In the genomic region with DNA sequence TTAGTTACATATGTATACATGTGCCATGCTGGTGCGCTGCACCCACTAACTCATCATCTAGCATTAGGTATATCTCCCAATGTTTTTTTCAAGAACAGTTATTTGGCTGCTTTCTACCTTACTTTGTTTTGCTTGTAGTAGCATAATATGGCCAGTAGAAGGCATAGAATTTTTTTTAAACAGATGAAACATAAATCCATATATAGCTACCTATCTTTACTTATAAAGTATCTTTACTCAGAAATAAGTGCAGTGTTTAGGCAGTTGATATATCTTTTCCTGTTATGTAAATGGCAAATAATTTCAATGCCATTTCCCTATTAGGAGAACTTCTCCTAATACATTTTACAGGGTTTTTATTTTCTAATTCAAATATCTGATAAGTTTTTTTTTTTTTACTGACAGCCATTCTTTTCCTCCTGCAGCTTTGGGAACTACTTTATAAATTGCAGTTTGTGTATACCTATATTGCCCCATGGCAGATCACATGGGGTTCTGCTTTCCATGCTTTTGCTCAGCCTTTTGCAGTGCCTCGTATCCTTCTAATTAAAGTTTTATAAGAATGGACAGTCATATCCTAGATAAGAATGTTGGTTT, we compare ENCODE assay signal across 9 cellular contexts.
DNase-seq lines count a peak whose midpoint lies in the region; ATAC-seq, FAIRE-seq and TF ChIP-seq lines count a peak whose summit lies in the region.
"Had no signal": no experiment of that assay in that cellular context is flagged by ENCODE, and none has a peak within 500 bp of the region (broad histone marks: within the 10 kb centered on the region; RNA-seq: fewer than 3 reads in every experiment).

No MANE protein-coding gene starts in this region.

- H3K27me3 Mint-ChIP-seq in Caco-2 (ENCODE audit: insufficient read depth, unreplicated experiment) = no peaks in the 10 kb centered on the region

- in situ Hi-C loops in K562 (cut with MboI) = no loop called here

- TF ChIP-seq POLR2A in K562 (conservative IDR thresholded peaks at IDR 0.05) = no peak

- TF ChIP-seq EP300 in K562 (IDR thresholded peaks at IDR 0.05; ENCODE audit: low read length) = no peak

- no peaks in the 10 kb centered on the region for H3K79me2 ChIP-seq in K562 (ENCODE audit: control insufficient read depth, insufficient read depth, low read length)

- H3K36me3 ChIP-seq in Caco-2 (ENCODE audit: control insufficient read depth, insufficient read depth, low read length) (no peaks in the 10 kb centered on the region), K562 (ENCODE audit: control insufficient read depth, insufficient read depth, low read length) (no peaks in the 10 kb centered on the region), mucosa of descending colon (ENCODE audit: low read depth) (no peaks in the 10 kb centered on the region)

- H3K4me3 ChIP-seq in Caco-2 (ENCODE audit: low read depth, low read length) (no peak overlapping the region), K562 (no peak overlapping the region), mucosa of descending colon (no peak overlapping the region)
- H3K4me3 ChIP-seq in Jurkat, Clone E6-1 (ENCODE audit: low read length) = no peak overlapping the region

- FAIRE-seq in K562 (lab: Jason Lieb, UNC) = no peak

- intact Hi-C loops in Caco-2 (cut with micrococcal nuclease; ENCODE audit: unreplicated experiment) (no loop called here), K562 (cut with micrococcal nuclease) (no loop called here), mucosa of descending colon (cut with DNase I, micrococcal nuclease) (no loop called here)

- no peak overlapping the region for H3K27ac Mint-ChIP-seq in Caco-2 (ENCODE audit: unreplicated experiment)

- no TSS peak for BruUV-seq in Caco-2 (replicated peaks; lab: Mats Ljungman, UMichigan)
- no TSS peak for BruUV-seq in K562 (replicated peaks; lab: Mats Ljungman, UMichigan)

- no peak overlapping the region for H3K9ac ChIP-seq in K562 (ENCODE audit: insufficient read depth in 1 of 2, low read depth in 2 of 2, low read length in 2 of 2)

- H3K4me1 ChIP-seq in Caco-2 = no peaks in the 10 kb centered on the region
- no peaks in the 10 kb centered on the region for H3K4me1 ChIP-seq in K562 (replicated peaks in 1 of 2; ENCODE audit: control insufficient read depth in 2 of 2, insufficient read depth in 2 of 2, low read length in 2 of 2)
- no peaks in the 10 kb centered on the region for H3K4me1 ChIP-seq in mucosa of descending colon (ENCODE audit: low read depth)

- H3K9me3 Mint-ChIP-seq in Caco-2 (ENCODE audit: unreplicated experiment) = no peaks in the 10 kb centered on the region

- CTCF ChIA-PET in Caco-2 (lab: Charles Lee) (interaction anchor here (0.8 to 1.0 kb wide), 2 partner anchors 11 to 702 kb away, joined by 4 to 7 read pairs; no protein-coding TSS in a partner anchor), K562 (lab: Yijun Ruan, JAX; ENCODE audit: low intra/inter-chr PET ratio) (no interaction called here)

- no peaks in the 10 kb centered on the region for H3K4me1 Mint-ChIP-seq in Caco-2 (ENCODE audit: low read depth, unreplicated experiment)

- H3K9me1 ChIP-seq in K562 (ENCODE audit: control insufficient read depth, insufficient read depth, low read length) = no peaks in the 10 kb centered on the region

- H3K9me3 ChIP-seq in Caco-2 (no peaks in the 10 kb centered on the region), K562 (replicated peaks; ENCODE audit: control insufficient read depth, insufficient read depth, low read depth, low read length) (no peaks in the 10 kb centered on the region), mucosa of descending colon (no peaks in the 10 kb centered on the region)

- no peaks in the 10 kb centered on the region for H4K20me1 ChIP-seq in K562 (replicated peaks; ENCODE audit: control insufficient read depth, insufficient read depth, low read length)

- no peak overlapping the region for H2AFZ ChIP-seq in K562 (ENCODE audit: low read depth, low read length)

- WGBS in K562 (ENCODE audit: insufficient coverage, low coverage, missing lambda C conversion rate) = 83% methylated on average over 1 of the region's 2 CpGs

- TF ChIP-seq CTCF in Caco-2 (IDR thresholded peaks at IDR 0.05; ENCODE audit: insufficient read depth in 1 of 2, low read depth in 1 of 2, low read length in 1 of 2, severe bottlenecking in 1 of 2, unreplicated experiment in 1 of 2) (peak; percentile 26 to 58), K562 (IDR thresholded peaks at IDR 0.05 in 2 of 3, conservative IDR thresholded peaks at IDR 0.05 in 1 of 3; ENCODE audit: insufficient read depth in 2 of 3, low read depth in 1 of 3, low read length in 3 of 3) (0 out of 6 replicates have a peak, but pooled peaks of 1 of the 3 experiments have one; percentile 1), mucosa of descending colon (IDR thresholded peaks at IDR 0.05) (no peak)

- peak in 1 of 2 experiments; percentile 37; a peak in 1 of 4 replicates for TF ChIP-seq RAD21 in K562 (CRISPR knock-in tag; conservative IDR thresholded peaks at IDR 0.05 in 1 of 2, IDR thresholded peaks at IDR 0.05 in 1 of 2)

- POLR2A ChIA-PET in Caco-2 (lab: Charles Lee) (no interaction called here), K562 (lab: Yijun Ruan, JAX) (no interaction called here)

- peaks cover 16% of the 10 kb centered on the region for H3K36me3 Mint-ChIP-seq in Caco-2 (ENCODE audit: insufficient read depth, unreplicated experiment)

- no peaks in the 10 kb centered on the region for H3K27me3 ChIP-seq in Caco-2 (replicated peaks; ENCODE audit: control insufficient read depth, insufficient read depth, low read length)
- H3K27me3 ChIP-seq in K562 (ENCODE audit: control insufficient read depth in 2 of 2, insufficient read depth in 2 of 2, low read length in 2 of 2) = no peaks in the 10 kb centered on the region

- H3K27ac ChIP-seq in K562 (ENCODE audit: extremely low read depth, low read depth, low read length) = no peak overlapping the region

- H3K4me2 ChIP-seq in K562 (ENCODE audit: insufficient read depth, low read length) = no peak overlapping the region

- DNase-seq in Caco-2 (no peak), K562 (ENCODE audit: extremely low read depth in 1 of 4, low spot score in 3 of 4) (peak in 3 of 4 experiments; percentile 4 to 10 (median 6)), mucosa of descending colon (no peak), NCI-H2196 treated with DMSO at 0.1 percent for 48 hours (lab: John Stamatoyannopoulos, UW; ENCODE audit: unreplicated experiment) (no peak), NCI-H748 (lab: John Stamatoyannopoulos, UW; ENCODE audit: unreplicated experiment) (no peak)
- DNase-seq in Jurkat, Clone E6-1 (ENCODE audit: low read depth, low spot score) = peak; percentile 14
- no peak for DNase-seq in stimulated activated naive CD4-positive, alpha-beta T cell treated with Interleukin-2 at 50 U/mL for 16 hours (lab: John Stamatoyannopoulos, UW)
- DNase-seq: activated CD4-positive, alpha-beta T cell treated with anti-CD3 and anti-CD28 coated beads, Interleukin-2, amount 50 U/mL, for 4 hours had no signal

- H3K4me3 Mint-ChIP-seq in Caco-2 (ENCODE audit: unreplicated experiment) = no peak overlapping the region

- ATAC-seq in K562 = 0 out of 3 replicates have a peak, but pooled peaks have one; percentile 41
- peak; percentile 27 for ATAC-seq in mucosa of descending colon
- no peak for ATAC-seq in HG02852 (IDR thresholded peaks at IDR 0.05; ENCODE audit: unreplicated experiment)

TF ChIP-seq in K562, 482 proteins besides CTCF, POLR2A, EP300 and RAD21 (continues in another document):
- TF ChIP-seq, protein P1, sequence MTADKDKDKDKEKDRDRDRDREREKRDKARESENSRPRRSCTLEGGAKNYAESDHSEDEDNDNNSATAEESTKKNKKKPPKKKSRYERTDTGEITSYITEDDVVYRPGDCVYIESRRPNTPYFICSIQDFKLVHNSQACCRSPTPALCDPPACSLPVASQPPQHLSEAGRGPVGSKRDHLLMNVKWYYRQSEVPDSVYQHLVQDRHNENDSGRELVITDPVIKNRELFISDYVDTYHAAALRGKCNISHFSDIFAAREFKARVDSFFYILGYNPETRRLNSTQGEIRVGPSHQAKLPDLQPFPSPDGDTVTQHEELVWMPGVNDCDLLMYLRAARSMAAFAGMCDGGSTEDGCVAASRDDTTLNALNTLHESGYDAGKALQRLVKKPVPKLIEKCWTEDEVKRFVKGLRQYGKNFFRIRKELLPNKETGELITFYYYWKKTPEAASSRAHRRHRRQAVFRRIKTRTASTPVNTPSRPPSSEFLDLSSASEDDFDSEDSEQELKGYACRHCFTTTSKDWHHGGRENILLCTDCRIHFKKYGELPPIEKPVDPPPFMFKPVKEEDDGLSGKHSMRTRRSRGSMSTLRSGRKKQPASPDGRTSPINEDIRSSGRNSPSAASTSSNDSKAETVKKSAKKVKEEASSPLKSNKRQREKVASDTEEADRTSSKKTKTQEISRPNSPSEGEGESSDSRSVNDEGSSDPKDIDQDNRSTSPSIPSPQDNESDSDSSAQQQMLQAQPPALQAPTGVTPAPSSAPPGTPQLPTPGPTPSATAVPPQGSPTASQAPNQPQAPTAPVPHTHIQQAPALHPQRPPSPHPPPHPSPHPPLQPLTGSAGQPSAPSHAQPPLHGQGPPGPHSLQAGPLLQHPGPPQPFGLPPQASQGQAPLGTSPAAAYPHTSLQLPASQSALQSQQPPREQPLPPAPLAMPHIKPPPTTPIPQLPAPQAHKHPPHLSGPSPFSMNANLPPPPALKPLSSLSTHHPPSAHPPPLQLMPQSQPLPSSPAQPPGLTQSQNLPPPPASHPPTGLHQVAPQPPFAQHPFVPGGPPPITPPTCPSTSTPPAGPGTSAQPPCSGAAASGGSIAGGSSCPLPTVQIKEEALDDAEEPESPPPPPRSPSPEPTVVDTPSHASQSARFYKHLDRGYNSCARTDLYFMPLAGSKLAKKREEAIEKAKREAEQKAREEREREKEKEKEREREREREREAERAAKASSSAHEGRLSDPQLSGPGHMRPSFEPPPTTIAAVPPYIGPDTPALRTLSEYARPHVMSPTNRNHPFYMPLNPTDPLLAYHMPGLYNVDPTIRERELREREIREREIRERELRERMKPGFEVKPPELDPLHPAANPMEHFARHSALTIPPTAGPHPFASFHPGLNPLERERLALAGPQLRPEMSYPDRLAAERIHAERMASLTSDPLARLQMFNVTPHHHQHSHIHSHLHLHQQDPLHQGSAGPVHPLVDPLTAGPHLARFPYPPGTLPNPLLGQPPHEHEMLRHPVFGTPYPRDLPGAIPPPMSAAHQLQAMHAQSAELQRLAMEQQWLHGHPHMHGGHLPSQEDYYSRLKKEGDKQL (CRISPR knock-in tag; IDR thresholded peaks at IDR 0.05; ENCODE audit: borderline replicate concordance) = no peak
- TF ChIP-seq TCF7L2 (IDR thresholded peaks at IDR 0.05; ENCODE audit: low read depth, low read length) = no peak
- no peak for TF ChIP-seq ZC3H8 (IDR thresholded peaks at IDR 0.05)
- TF ChIP-seq NR2C2 (CRISPR knock-in tag; IDR thresholded peaks at IDR 0.05) = no peak
- no peak for TF ChIP-seq NR2C2 (tag; IDR thresholded peaks at IDR 0.05)
- no peak for TF ChIP-seq BMI1 (IDR thresholded peaks at IDR 0.05; ENCODE audit: low read length)
- no peak for TF ChIP-seq ZNF436 (CRISPR knock-in tag; IDR thresholded peaks at IDR 0.05)
- TF ChIP-seq NRF1 (conservative IDR thresholded peaks at IDR 0.05 in 1 of 2, IDR thresholded peaks at IDR 0.05 in 1 of 2) = no peak

Comparison
In these comparisons a context has a peak if more than half of its experiments do, and no peak if none do; other contexts are left out.
1. DNase-seq: peak in Jurkat, Clone E6-1 (single experiment) and K562 (3 of 4); none in Caco-2 (0 of 2), mucosa of descending colon (0 of 3), stimulated activated naive CD4-positive, alpha-beta T cell treated with Interleukin-2 at 50 U/mL for 16 hours (single experiment), NCI-H2196 treated with DMSO at 0.1 percent for 48 hours (single experiment) and NCI-H748 (single experiment).